ENCODE assay signal across 1 cellular context in the genomic region with DNA sequence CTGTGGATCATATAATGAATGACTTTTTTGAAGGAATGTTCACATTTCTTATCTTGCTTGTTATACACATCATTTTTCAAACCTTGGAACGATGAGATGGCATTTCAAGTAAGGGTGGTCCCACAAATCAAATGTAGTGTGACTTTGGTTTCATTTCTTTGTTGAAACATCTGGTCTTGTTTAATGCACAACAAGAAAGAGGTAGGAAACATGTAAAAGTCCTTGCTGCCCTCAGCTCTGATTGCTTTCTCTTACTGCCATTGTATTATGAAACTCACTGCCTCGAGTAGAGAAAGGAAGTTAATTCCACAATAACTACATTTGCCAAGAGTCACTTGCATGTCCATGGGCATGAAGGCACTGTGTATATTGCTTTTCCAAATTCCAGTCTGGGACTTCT.
TF ChIP-seq lines count a peak whose summit lies in the region.

No MANE protein-coding gene starts in this region.

TF ChIP-seq in GM12878, 131 proteins besides CTCF, POLR2A, EP300 and RAD21:
- TF ChIP-seq TCF12 (IDR thresholded peaks at IDR 0.05; ENCODE audit: low read depth, low read length), result no peak
- no peak for TF ChIP-seq CBX5 (IDR thresholded peaks at IDR 0.05; ENCODE audit: low read depth)
- TF ChIP-seq, protein P1, sequence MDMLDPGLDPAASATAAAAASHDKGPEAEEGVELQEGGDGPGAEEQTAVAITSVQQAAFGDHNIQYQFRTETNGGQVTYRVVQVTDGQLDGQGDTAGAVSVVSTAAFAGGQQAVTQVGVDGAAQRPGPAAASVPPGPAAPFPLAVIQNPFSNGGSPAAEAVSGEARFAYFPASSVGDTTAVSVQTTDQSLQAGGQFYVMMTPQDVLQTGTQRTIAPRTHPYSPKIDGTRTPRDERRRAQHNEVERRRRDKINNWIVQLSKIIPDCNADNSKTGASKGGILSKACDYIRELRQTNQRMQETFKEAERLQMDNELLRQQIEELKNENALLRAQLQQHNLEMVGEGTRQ (IDR thresholded peaks at IDR 0.05; ENCODE audit: borderline replicate concordance, low read depth, low read length), result no peak
- TF ChIP-seq TCF3 (IDR thresholded peaks at IDR 0.05; ENCODE audit: borderline replicate concordance, insufficient read depth, low read depth, low read length), result no peak
- no peak for TF ChIP-seq CREM (IDR thresholded peaks at IDR 0.05; ENCODE audit: low read depth)
